ENCODE assay signal across 14 cellular contexts in genomic region chr10:128540806-128541739, GRCh38.
DNase-seq lines count a peak whose midpoint lies in the region; ATAC-seq, FAIRE-seq and TF ChIP-seq lines count a peak whose summit lies in the region.
"Had no signal": no experiment of that assay in that cellular context is flagged by ENCODE, and none has a peak within 500 bp of the region (broad histone marks: within the 10 kb centered on the region; RNA-seq: fewer than 3 reads in every experiment).

No MANE protein-coding gene starts in this region.

- no peak for TF ChIP-seq EP300 in HepG2 (IDR thresholded peaks at IDR 0.05; ENCODE audit: low read depth in 2 of 2, low read length in 2 of 2)
- no peak for TF ChIP-seq EP300 in HepG2 (CRISPR knock-in tag; IDR thresholded peaks at IDR 0.05; ENCODE audit: borderline replicate concordance)
- no peak for TF ChIP-seq EP300 in sigmoid colon (IDR thresholded peaks at IDR 0.05)

- TF ChIP-seq POLR2A in NB4 (IDR thresholded peaks at IDR 0.05; ENCODE audit: extremely low read depth, insufficient read length) (no peak), HepG2 (IDR thresholded peaks at IDR 0.05; ENCODE audit: insufficient read depth in 1 of 2, low read depth in 2 of 2, low read length in 2 of 2) (no peak), sigmoid colon (IDR thresholded peaks at IDR 0.05) (no peak)

- H4K20me1 ChIP-seq in HepG2 (ENCODE audit: insufficient read depth, low read length) = no peaks in the 10 kb centered on the region

- H2AFZ ChIP-seq in HepG2 (ENCODE audit: low read length) = no peak overlapping the region

- peak; percentile 10 for DNase-seq in NB4 (ENCODE audit: low read depth)
- DNase-seq in ecto neural progenitor cell (ENCODE audit: low spot score) = peak; percentile 65
- no peak for DNase-seq in HepG2 (ENCODE audit: low spot score)
- DNase-seq in substantia nigra (lab: John Stamatoyannopoulos, UW) = peak in 25 of 49 donors; percentile 1 to 46 (median 10)
- no peak for DNase-seq in activated CD4-positive, alpha-beta memory T cell treated with anti-CD3 and anti-CD28 coated beads, Interleukin-2, amount 10 ng/mL, durations not matched to agents 7 days and 5 days
- no peak for DNase-seq in sigmoid colon
- DNase-seq: activated T-cell treated with anti-CD3 and anti-CD28 coated beads, Interleukin-2, amount 50 U/mL, for 72 hours; EL; left lung; NCI-H69; tibial artery had no signal

- H3K36me3 Mint-ChIP-seq in activated CD4-positive, alpha-beta memory T cell treated with anti-CD3 and anti-CD28 coated beads, Interleukin-2, amount 10 ng/mL, durations not matched to agents 7 days and 5 days (ENCODE audit: low read depth) = no peaks in the 10 kb centered on the region
- H3K36me3 Mint-ChIP-seq in stimulated activated memory B cell treated with anti-CD40 and anti-IgM and Interleukin-4, amounts not matched to agents 10 μg/mL and 1 μg/mL and 100 μg/mL, for 72 hours = no peaks in the 10 kb centered on the region
- H3K36me3 Mint-ChIP-seq: IgD-negative memory B cell had no signal

- H3K4me3 Mint-ChIP-seq in activated CD4-positive, alpha-beta memory T cell treated with anti-CD3 and anti-CD28 coated beads, Interleukin-2, amount 10 ng/mL, durations not matched to agents 7 days and 5 days = no peak overlapping the region
- H3K4me3 Mint-ChIP-seq in stimulated activated memory B cell treated with anti-CD40 and anti-IgM and Interleukin-4, amounts not matched to agents 10 μg/mL and 1 μg/mL and 100 μg/mL, for 72 hours = no peak overlapping the region
- H3K4me3 Mint-ChIP-seq: activated T-cell treated with anti-CD3 and anti-CD28 coated beads, Interleukin-2, amount 50 U/mL, for 72 hours; IgD-negative memory B cell had no signal

- H3K27ac ChIP-seq in HepG2 (ENCODE audit: extremely low read length, insufficient read depth, low read length) = no peak overlapping the region
- H3K27ac ChIP-seq in substantia nigra (ENCODE audit: low read depth, low read length, poor library complexity, severe bottlenecking) = no peak overlapping the region
- H3K27ac ChIP-seq in sigmoid colon = no peak overlapping the region
- H3K27ac ChIP-seq: left lung, tibial artery had no signal

- H3K27me3 Mint-ChIP-seq in activated CD4-positive, alpha-beta memory T cell treated with anti-CD3 and anti-CD28 coated beads, Interleukin-2, amount 10 ng/mL, durations not matched to agents 7 days and 5 days = peaks cover 38% of the 10 kb centered on the region
- H3K27me3 Mint-ChIP-seq in stimulated activated memory B cell treated with anti-CD40 and anti-IgM and Interleukin-4, amounts not matched to agents 10 μg/mL and 1 μg/mL and 100 μg/mL, for 72 hours = peaks cover 35% of the 10 kb centered on the region

- no peaks in the 10 kb centered on the region for H3K4me1 ChIP-seq in HepG2 (ENCODE audit: insufficient read depth, low read length)
- peaks cover 0 to 22% (median 15%) of the 10 kb centered on the region in 4 donors for H3K4me1 ChIP-seq in sigmoid colon
- H3K4me1 ChIP-seq: left lung had no signal

- H3K4me3 ChIP-seq in NB4 (ENCODE audit: low read depth, low read length) (no peak overlapping the region), HepG2 (replicated peaks in 1 of 3; ENCODE audit: insufficient read depth in 1 of 3, low read depth in 2 of 3, low read length in 3 of 3) (no peak overlapping the region), sigmoid colon (peak overlapping the region in 2 of 4 donors; percentile 25)
- H3K4me3 ChIP-seq: left lung, tibial artery had no signal

- H3K79me2 ChIP-seq in HepG2 (ENCODE audit: insufficient read depth, low read length) = no peaks in the 10 kb centered on the region

- no peaks in the 10 kb centered on the region for H3K4me1 Mint-ChIP-seq in activated CD4-positive, alpha-beta memory T cell treated with anti-CD3 and anti-CD28 coated beads, Interleukin-2, amount 10 ng/mL, durations not matched to agents 7 days and 5 days
- H3K4me1 Mint-ChIP-seq in stimulated activated memory B cell treated with anti-CD40 and anti-IgM and Interleukin-4, amounts not matched to agents 10 μg/mL and 1 μg/mL and 100 μg/mL, for 72 hours = no peaks in the 10 kb centered on the region
- H3K4me1 Mint-ChIP-seq: IgD-negative memory B cell had no signal

- TF ChIP-seq CTCF in NB4 (IDR thresholded peaks at IDR 0.05; ENCODE audit: low read depth, low read length) (peak; percentile 12), HepG2 (CRISPR knock-in tag; IDR thresholded peaks at IDR 0.05) (peak; percentile 45), sigmoid colon (IDR thresholded peaks at IDR 0.05) (no peak)

- CTCF ChIA-PET in HepG2 (lab: Yijun Ruan, JAX; ENCODE audit: low intra/inter-chr PET ratio, low total read pairs) = no interaction called here
- CTCF ChIA-PET in activated CD4-positive, alpha-beta memory T cell treated with anti-CD3 and anti-CD28 coated beads, Interleukin-2, amount 10 ng/mL, durations not matched to agents 7 days and 5 days (lab: Charles Lee) = no interaction called here

- in situ Hi-C loops in HepG2 (cut with HindIII; ENCODE audit: extremely low pct_ligation_motif_present, low pct_unique_long_range_greater_than_20kb) = loop anchor here (25.0 kb wide), 1 partner anchor 454 kb away; no protein-coding TSS in a partner anchor

- POLR2A ChIA-PET in HepG2 (lab: Yijun Ruan, JAX) = no interaction called here
- POLR2A ChIA-PET in activated CD4-positive, alpha-beta memory T cell treated with anti-CD3 and anti-CD28 coated beads, Interleukin-2, amount 10 ng/mL, durations not matched to agents 7 days and 5 days (lab: Charles Lee) = no interaction called here

- intact Hi-C loops in HepG2 (cut with micrococcal nuclease; ENCODE audit: unreplicated experiment) (no loop called here), sigmoid colon (cut with DNase I) (no loop called here)

- no peak overlapping the region for H3K4me2 ChIP-seq in HepG2 (ENCODE audit: low read depth, low read length)

- no TSS peak for BruUV-seq in HepG2 (replicated peaks; lab: Mats Ljungman, UMichigan)

- H3K9me3 ChIP-seq in HepG2 (ENCODE audit: low read length) (no peaks in the 10 kb centered on the region), sigmoid colon (no peaks in the 10 kb centered on the region)
- H3K9me3 ChIP-seq: left lung, tibial artery had no signal

- ATAC-seq in HepG2 (no peak), HG03469 (IDR thresholded peaks at IDR 0.05; ENCODE audit: unreplicated experiment) (no peak)
- ATAC-seq in stimulated activated memory B cell treated with anti-CD40 and anti-IgM and Interleukin-4, amounts not matched to agents 10 μg/mL and 1 μg/mL and 100 μg/mL, for 72 hours = no peak
- ATAC-seq: activated T-cell treated with anti-CD3 and anti-CD28 coated beads, Interleukin-2, amount 50 U/mL, for 72 hours; left lung had no signal

- FAIRE-seq in HepG2 (lab: Jason Lieb, UNC) = no peak

- peaks cover 5 to 61% of the 10 kb centered on the region in 2 experiments; a peak in 4 of 5 replicates for H3K27me3 ChIP-seq in HepG2 (ENCODE audit: control insufficient read depth in 1 of 2, insufficient read depth in 2 of 2, low read length in 2 of 2)
- peaks cover 0 to 35% (median 28%) of the 10 kb centered on the region in 3 donors for H3K27me3 ChIP-seq in sigmoid colon

- H3K36me3 ChIP-seq in HepG2 (replicated peaks in 1 of 2; ENCODE audit: control insufficient read depth in 1 of 2, insufficient read depth in 2 of 2, low read length in 2 of 2) = no peaks in the 10 kb centered on the region
- no peaks in the 10 kb centered on the region for H3K36me3 ChIP-seq in sigmoid colon
- H3K36me3 ChIP-seq: left lung, tibial artery had no signal

- H3K9me3 Mint-ChIP-seq in activated CD4-positive, alpha-beta memory T cell treated with anti-CD3 and anti-CD28 coated beads, Interleukin-2, amount 10 ng/mL, durations not matched to agents 7 days and 5 days = no peaks in the 10 kb centered on the region
- H3K9me3 Mint-ChIP-seq in stimulated activated memory B cell treated with anti-CD40 and anti-IgM and Interleukin-4, amounts not matched to agents 10 μg/mL and 1 μg/mL and 100 μg/mL, for 72 hours = no peaks in the 10 kb centered on the region
- H3K9me3 Mint-ChIP-seq: activated T-cell treated with anti-CD3 and anti-CD28 coated beads, Interleukin-2, amount 50 U/mL, for 72 hours; IgD-negative memory B cell had no signal

- 25% methylated on average over 45 of the region's 45 CpGs for WGBS in HepG2 (ENCODE audit: low lambda C conversion rate)
- WGBS in sigmoid colon, 2 donors = 2 to 4% methylated on average over 45 of the region's 45 CpGs

- TF ChIP-seq RAD21 in HepG2 (CRISPR knock-in tag; IDR thresholded peaks at IDR 0.05) = no peak

- H3K9ac ChIP-seq in HepG2 (ENCODE audit: insufficient read depth, low read depth, low read length) = no peak overlapping the region

- H3K27ac Mint-ChIP-seq in activated CD4-positive, alpha-beta memory T cell treated with anti-CD3 and anti-CD28 coated beads, Interleukin-2, amount 10 ng/mL, durations not matched to agents 7 days and 5 days = no peak overlapping the region
- no peak overlapping the region for H3K27ac Mint-ChIP-seq in stimulated activated memory B cell treated with anti-CD40 and anti-IgM and Interleukin-4, amounts not matched to agents 10 μg/mL and 1 μg/mL and 100 μg/mL, for 72 hours
- H3K27ac Mint-ChIP-seq: activated T-cell treated with anti-CD3 and anti-CD28 coated beads, Interleukin-2, amount 50 U/mL, for 72 hours; IgD-negative memory B cell had no signal

TF ChIP-seq in HepG2, 621 proteins besides CTCF, POLR2A, EP300 and RAD21:
- 0 out of 2 replicates have a peak, but pooled peaks have one; percentile 14 for TF ChIP-seq FOXA3 (CRISPR knock-in tag; IDR thresholded peaks at IDR 0.05)
- TF ChIP-seq STAG1 (CRISPR knock-in tag; IDR thresholded peaks at IDR 0.05) = peak; percentile 22; the same call in 1 of the 2 replicates
- no peak for TF ChIP-seq RBM39 (IDR thresholded peaks at IDR 0.05; ENCODE audit: low read depth, low read length, poor library complexity, severe bottlenecking)
- no peak for TF ChIP-seq SRY (CRISPR knock-in tag; IDR thresholded peaks at IDR 0.05)
- TF ChIP-seq ZFP37 (CRISPR knock-in tag; IDR thresholded peaks at IDR 0.05; ENCODE audit: borderline replicate concordance) = no peak
- no peak for TF ChIP-seq ZFP1 (CRISPR knock-in tag; IDR thresholded peaks at IDR 0.05)
- no peak for TF ChIP-seq DR1 (CRISPR knock-in tag; IDR thresholded peaks at IDR 0.05)
- TF ChIP-seq BCL6 (CRISPR knock-in tag; IDR thresholded peaks at IDR 0.05) = no peak
- TF ChIP-seq SMARCE1 (IDR thresholded peaks at IDR 0.05; ENCODE audit: borderline replicate concordance) = no peak
- TF ChIP-seq HOXA7 (CRISPR knock-in tag; IDR thresholded peaks at IDR 0.05) = no peak
- no peak for TF ChIP-seq FOSL2 (CRISPR knock-in tag; IDR thresholded peaks at IDR 0.05)
- no peak for TF ChIP-seq FOXA1 (IDR thresholded peaks at IDR 0.05)
- TF ChIP-seq FOXA1 (CRISPR knock-in tag; IDR thresholded peaks at IDR 0.05) = 0 out of 2 replicates have a peak, but pooled peaks have one; percentile 10

Comparison
In these comparisons a context has a peak if more than half of its experiments do, and no peak if none do; other contexts are left out.
1. DNase-seq: peak in NB4 (single experiment), ecto neural progenitor cell (single experiment) and substantia nigra (25 of 49); none in HepG2 (single experiment), activated CD4-positive, alpha-beta memory T cell treated with anti-CD3 and anti-CD28 coated beads, Interleukin-2, amount 10 ng/mL, durations not matched to agents 7 days and 5 days (single experiment) and sigmoid colon (single experiment).
2. CTCF ChIP-seq: peak in NB4 (single experiment) and HepG2 (single experiment); none in sigmoid colon (0 of 4).